Comparison of ENCODE assay signal across 1 cellular context in the genomic region with DNA sequence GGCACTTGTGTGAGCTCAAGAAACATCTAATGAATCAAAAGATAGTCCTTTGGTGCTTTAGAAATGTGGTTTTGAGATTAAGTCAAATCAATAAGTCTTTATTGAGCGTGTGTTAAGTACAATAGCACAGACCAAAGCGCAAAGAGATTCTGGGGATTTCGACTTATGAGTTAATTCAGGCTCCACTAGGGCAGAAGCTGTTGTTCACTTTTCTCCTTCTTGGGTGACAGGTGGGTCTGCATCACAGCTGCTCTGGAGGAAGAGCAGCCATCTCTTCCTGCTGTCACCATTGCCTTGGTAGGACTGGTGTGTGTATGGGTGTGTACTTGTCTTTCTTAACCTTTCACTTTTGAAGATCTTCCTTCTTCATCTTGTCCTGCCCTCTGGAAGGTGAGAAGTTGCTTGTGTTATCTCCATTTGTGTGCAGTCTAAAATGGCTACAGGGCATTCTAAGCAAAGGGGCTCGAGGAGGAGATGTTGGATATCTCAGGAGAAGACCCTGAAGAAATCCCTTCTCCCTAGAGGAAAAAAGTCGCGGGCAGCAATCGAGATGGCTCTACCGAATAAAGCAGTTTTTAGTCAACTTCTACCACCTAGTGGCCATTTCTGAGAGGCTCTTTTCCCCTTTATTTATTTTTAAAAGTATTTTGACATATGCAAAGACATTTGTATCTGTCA.
TF ChIP-seq lines count a peak whose summit lies in the region.

No MANE protein-coding gene starts in this region.

TF ChIP-seq in GM12878, 131 proteins besides CTCF, POLR2A, EP300 and RAD21:
- 0 out of 2 replicates have a peak, but pooled peaks have one; percentile 41 for TF ChIP-seq FOXM1 (IDR thresholded peaks at IDR 0.05; ENCODE audit: low read depth, low read length)
- TF ChIP-seq FOS (IDR thresholded peaks at IDR 0.05; ENCODE audit: borderline replicate concordance, extremely low read depth, insufficient read length) = no peak
- peak; percentile 72 for TF ChIP-seq SMC3 (IDR thresholded peaks at IDR 0.05; ENCODE audit: borderline replicate concordance, low read length)
